Comparison of ENCODE assay signal across 14 cellular contexts in genomic region chr10:126525326-126525725, GRCh38.
"Had no signal": no experiment of that assay in that cellular context is flagged by ENCODE, and none has a peak within 500 bp of the region (broad histone marks: within the 10 kb centered on the region; RNA-seq: fewer than 3 reads in every experiment).

No MANE protein-coding gene starts in this region.

- H3K9me3 Mint-ChIP-seq: activated naive CD8-positive, alpha-beta T cell treated with anti-CD3 and anti-CD28 coated beads, Interleukin-2, amount 10 ng/mL, durations not matched to agents 7 days and 5 days; dendritic cell treated with granulocyte-macrophage colony-stimulating factor and Interleukin-4, amounts not matched to agents 40 ng/mL and 50 ng/mL, for 4 days; natural killer cell had no signal

- H3K36me3 Mint-ChIP-seq: activated naive CD8-positive, alpha-beta T cell treated with anti-CD3 and anti-CD28 coated beads, Interleukin-2, amount 10 ng/mL, durations not matched to agents 7 days and 5 days; natural killer cell had no signal

- H3K27ac ChIP-seq: brain microvascular endothelial cell, left ventricle myocardium inferior, stomach, thyroid gland had no signal

- H3K27me3 Mint-ChIP-seq: dendritic cell treated with granulocyte-macrophage colony-stimulating factor and Interleukin-4, amounts not matched to agents 40 ng/mL and 50 ng/mL, for 4 days had no signal

- H3K4me3 Mint-ChIP-seq: activated naive CD8-positive, alpha-beta T cell treated with anti-CD3 and anti-CD28 coated beads, Interleukin-2, amount 10 ng/mL, durations not matched to agents 7 days and 5 days; dendritic cell treated with granulocyte-macrophage colony-stimulating factor and Interleukin-4, amounts not matched to agents 40 ng/mL and 50 ng/mL, for 4 days; effector memory CD8-positive, alpha-beta T cell; natural killer cell had no signal

- ATAC-seq: activated CD4-positive, CD25-positive, alpha-beta regulatory T cell treated with anti-CD3 and anti-CD28 coated beads, Interleukin-2, amount 50 U/mL, for 24 hours; effector memory CD8-positive, alpha-beta T cell; natural killer cell had no signal

- H3K27ac Mint-ChIP-seq: activated naive CD8-positive, alpha-beta T cell treated with anti-CD3 and anti-CD28 coated beads, Interleukin-2, amount 10 ng/mL, durations not matched to agents 7 days and 5 days; dendritic cell treated with granulocyte-macrophage colony-stimulating factor and Interleukin-4, amounts not matched to agents 40 ng/mL and 50 ng/mL, for 4 days; effector memory CD8-positive, alpha-beta T cell; natural killer cell had no signal

- H3K4me1 Mint-ChIP-seq: activated naive CD8-positive, alpha-beta T cell treated with anti-CD3 and anti-CD28 coated beads, Interleukin-2, amount 10 ng/mL, durations not matched to agents 7 days and 5 days; natural killer cell had no signal

- DNase-seq: activated CD4-positive, alpha-beta T cell treated with anti-CD3 and anti-CD28 coated beads, Interleukin-2, amount 50 U/mL, for 1 hour; activated CD8-positive, alpha-beta memory T cell treated with anti-CD3 and anti-CD28 coated beads for 24 hours; activated naive CD8-positive, alpha-beta T cell treated with anti-CD3 and anti-CD28 coated beads, Interleukin-2, amount 10 ng/mL, durations not matched to agents 7 days and 5 days; brain microvascular endothelial cell; cerebellar nuclear complex; effector memory CD8-positive, alpha-beta T cell; left ventricle myocardium inferior; mesenchymal stem cell; natural killer cell; stimulated activated CD4-positive, alpha-beta T cell treated with anti-CD3 and anti-CD28 coated beads, Interleukin-1b, Interleukin-23, amount 100 ng/mL, for 48 hours; stomach; thyroid gland had no signal
